ENCODE assay signal across 20 cellular contexts in the genomic region with DNA sequence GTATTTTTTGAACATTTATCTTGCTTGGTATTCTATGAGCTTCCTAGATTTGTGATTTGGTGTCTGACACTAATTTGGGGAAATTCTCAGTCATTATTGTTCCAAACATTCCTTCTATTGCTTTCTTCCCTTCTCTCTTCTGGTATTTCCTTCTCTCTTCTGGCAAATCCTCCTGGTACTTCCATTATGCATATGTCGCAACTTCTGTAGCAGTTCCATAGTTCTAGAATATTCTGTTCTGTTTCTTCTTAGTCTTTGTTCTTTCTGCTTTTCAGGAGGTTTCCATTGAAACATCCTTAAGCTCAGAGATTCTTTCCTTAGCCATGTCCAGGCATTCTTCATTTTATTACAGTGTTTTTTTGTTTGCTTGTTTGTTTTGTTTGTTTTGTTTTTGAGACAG.
"Had no signal": no experiment of that assay in that cellular context is flagged by ENCODE, and none has a peak within 500 bp of the region (broad histone marks: within the 10 kb centered on the region; RNA-seq: fewer than 3 reads in every experiment).

No MANE protein-coding gene starts in this region.

- H3K36me3 ChIP-seq: esophagus muscularis mucosa, gastrocnemius medialis, heart right ventricle, left lung, lower lobe of right lung had no signal

- H3K4me1 ChIP-seq: esophagus muscularis mucosa, gastrocnemius medialis, left lung, lower lobe of right lung had no signal

- H3K9me3 ChIP-seq: gastrocnemius medialis, lower lobe of right lung, mucosa of descending colon had no signal

- DNase-seq: dermis blood vessel endothelial cell; dorsolateral prefrontal cortex; effector CD4-positive, alpha-beta T cell; effector memory CD4-positive, alpha-beta T cell; foreskin fibroblast; foreskin melanocyte; gastrocnemius medialis; glutamatergic neuron; head of caudate nucleus; heart right ventricle; hippocampal formation; left cardiac atrium; left lung; left ventricle myocardium superior; lower lobe of right lung; mesenchymal stem cell; mucosa of descending colon; naive B cell had no signal

- H3K27me3 ChIP-seq: dorsolateral prefrontal cortex, esophagus muscularis mucosa, gastrocnemius medialis, heart right ventricle, left lung had no signal

- ATAC-seq: gastrocnemius medialis, heart right ventricle, left cardiac atrium, left lung, left ventricle myocardium superior, lower lobe of right lung, mucosa of descending colon had no signal

- H3K4me3 ChIP-seq: coronary artery, dorsolateral prefrontal cortex, esophagus muscularis mucosa, gastrocnemius medialis, heart right ventricle, left lung, lower lobe of right lung, mucosa of descending colon had no signal

- H3K27ac ChIP-seq: coronary artery, dorsolateral prefrontal cortex, esophagus muscularis mucosa, gastrocnemius medialis, heart right ventricle, left lung, lower lobe of right lung had no signal
